In the genomic region with DNA sequence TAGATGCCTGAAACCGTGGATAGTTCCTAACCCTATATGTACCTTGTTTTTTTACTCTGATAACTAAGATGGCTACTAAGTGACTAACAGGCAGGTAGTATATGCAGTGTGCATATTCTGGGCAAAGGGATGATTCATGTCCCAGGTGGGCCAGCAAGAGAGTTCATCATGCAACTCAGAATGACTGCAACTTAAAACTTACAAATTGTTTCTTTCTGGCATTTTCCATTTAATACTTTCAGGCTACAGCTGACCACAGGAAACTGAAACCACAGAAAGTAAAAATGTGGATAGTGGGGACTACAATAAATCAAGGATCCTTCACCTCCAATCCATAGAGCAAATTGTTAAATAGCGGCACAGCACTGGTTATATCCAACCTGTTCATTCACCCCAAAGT, we compare ENCODE assay signal across 19 cellular contexts. TPM values are rescaled to one million over a fixed set of nuclear protein-coding genes. Genes with fewer than 3 reads are reported as not detected.
DNase-seq lines count a peak whose midpoint lies in the region; ATAC-seq and TF ChIP-seq lines count a peak whose summit lies in the region.
"Had no signal": no experiment of that assay in that cellular context is flagged by ENCODE, and none has a peak within 500 bp of the region (broad histone marks: within the 10 kb centered on the region; RNA-seq: fewer than 3 reads in every experiment).

No MANE protein-coding gene starts in this region.

- peak; percentile 2 for DNase-seq in AG10803 (ENCODE audit: low read depth)
- peak; percentile 30 for DNase-seq in MV-4-11 (lab: John Stamatoyannopoulos, UW)
- DNase-seq in astrocyte of the spinal cord (ENCODE audit: low read depth, low spot score), result peak; percentile 37
- DNase-seq in glomerular visceral epithelial cell (ENCODE audit: extremely low spot score), result peak; percentile 7
- no peak for DNase-seq in stimulated activated CD4-positive, alpha-beta T cell treated with anti-CD3 and anti-CD28 coated beads, Interleukin-2, amount 100 ng/mL, for 48 hours
- no peak for DNase-seq in SK-N-SH
- no peak for DNase-seq in activated CD4-positive, alpha-beta T cell treated with anti-CD3 and anti-CD28 coated beads, Interleukin-2, amount 50 U/mL, for 4 hours
- DNase-seq: BE2C, EL, GF-D8, NCI-H1417 treated with DMSO at 0.1 percent for 48 hours, NCI-H187, NCI-H446, NCI-H526, OCI-M1, SHP77 treated with DMSO at 0.1 percent for 48 hours had no signal

- H3K9ac ChIP-seq in SK-N-SH, result no peak overlapping the region

- H3K36me3 ChIP-seq in SK-N-SH (replicated peaks in 1 of 2; ENCODE audit: control insufficient read depth in 1 of 2, insufficient read depth in 2 of 2, low read length in 1 of 2), result no peaks in the 10 kb centered on the region
- H3K36me3 ChIP-seq: BE2C had no signal

- CTCF ChIA-PET in SK-N-SH (lab: Yijun Ruan, JAX), result interaction anchor here (1.3 kb wide), 1 partner anchor 31 kb away, joined by 4 read pairs; a partner anchor contains a TSS

- no peak for TF ChIP-seq CTCF in AG10803 (conservative IDR thresholded peaks at IDR 0.05; ENCODE audit: low read length)
- TF ChIP-seq CTCF in astrocyte of the spinal cord (IDR thresholded peaks at IDR 0.05; ENCODE audit: low read depth, low read length), result no peak
- no peak for TF ChIP-seq CTCF in SK-N-SH (IDR thresholded peaks at IDR 0.05)

- 92% methylated on average over 2 of the region's 2 CpGs for WGBS in SK-N-SH (ENCODE audit: low lambda C conversion rate)

- POLR2A ChIA-PET in SK-N-SH (lab: Yijun Ruan, JAX), result no interaction called here

- no peak for TF ChIP-seq EP300 in SK-N-SH (IDR thresholded peaks at IDR 0.05; ENCODE audit: borderline replicate concordance in 1 of 2, low read depth in 1 of 2, low read length in 1 of 2)

- no peaks in the 10 kb centered on the region for H3K79me2 ChIP-seq in SK-N-SH (ENCODE audit: insufficient read depth)

- H3K4me3 ChIP-seq in AG10803 (ENCODE audit: low read length), result no peak overlapping the region
- no peak overlapping the region for H3K4me3 ChIP-seq in astrocyte of the spinal cord (ENCODE audit: low read depth, low read length)
- H3K4me3 ChIP-seq in SK-N-SH (ENCODE audit: low read depth in 2 of 2, low read length in 1 of 2), result no peak overlapping the region
- H3K4me3 ChIP-seq: SK-N-MC had no signal

- H3K27me3 ChIP-seq in SK-N-SH (ENCODE audit: insufficient read depth), result no peaks in the 10 kb centered on the region
- H3K27me3 ChIP-seq: BE2C had no signal

- H3K9me3 ChIP-seq in SK-N-SH, result no peaks in the 10 kb centered on the region
- H3K9me3 ChIP-seq: BE2C had no signal

- no peak overlapping the region for H2AFZ ChIP-seq in SK-N-SH (ENCODE audit: low read depth)

- ATAC-seq in GM19324 (IDR thresholded peaks at IDR 0.05; ENCODE audit: low FRiP score, unreplicated experiment), result no peak
- ATAC-seq: HCT116 had no signal

- H3K9me2 ChIP-seq in SK-N-SH, result no peaks in the 10 kb centered on the region

- H4K20me1 ChIP-seq in SK-N-SH (ENCODE audit: insufficient read depth), result no peaks in the 10 kb centered on the region

- no peak overlapping the region for H3K27ac ChIP-seq in SK-N-SH (ENCODE audit: low read depth in 2 of 2, low read length in 1 of 2)
- H3K27ac ChIP-seq: SK-N-MC had no signal

- H3F3A ChIP-seq in SK-N-SH (replicated peaks; ENCODE audit: insufficient read depth), result no peaks in the 10 kb centered on the region

- no peak for TF ChIP-seq RAD21 in SK-N-SH (IDR thresholded peaks at IDR 0.05; ENCODE audit: low read length)

- H3K4me2 ChIP-seq in SK-N-SH, result no peak overlapping the region

- no peaks in the 10 kb centered on the region; a peak in 1 of 4 replicates for H3K4me1 ChIP-seq in SK-N-SH (ENCODE audit: control insufficient read depth in 1 of 2, insufficient read depth in 2 of 2, low read depth in 1 of 2, low read length in 1 of 2)
- H3K4me1 ChIP-seq: BE2C had no signal

- in situ Hi-C loops in astrocyte of the spinal cord (cut with HindIII; ENCODE audit: low sequenced_read_pairs), result no loop called here

TF ChIP-seq in SK-N-SH, 30 proteins besides CTCF, POLR2A, EP300 and RAD21:
- TF ChIP-seq GATA2 (CRISPR knock-in tag; IDR thresholded peaks at IDR 0.05) (no peak), FOXJ3 (CRISPR knock-in tag; IDR thresholded peaks at IDR 0.05) (no peak), SIN3A (IDR thresholded peaks at IDR 0.05; ENCODE audit: borderline replicate concordance, low read depth, low read length) (no peak), SMC3 (IDR thresholded peaks at IDR 0.05; ENCODE audit: low read depth, low read length) (no peak), MEF2A (IDR thresholded peaks at IDR 0.05; ENCODE audit: borderline replicate concordance, low read depth) (no peak), FOXM1 (IDR thresholded peaks at IDR 0.05; ENCODE audit: low read depth) (no peak), RXRA (IDR thresholded peaks at IDR 0.05; ENCODE audit: borderline replicate concordance, low read depth) (no peak), YY1 (IDR thresholded peaks at IDR 0.05; ENCODE audit: low read depth) (no peak), NRF1 (IDR thresholded peaks at IDR 0.05; ENCODE audit: low read depth, low read length) (no peak), ELF1 (IDR thresholded peaks at IDR 0.05) (no peak), NFIC (IDR thresholded peaks at IDR 0.05; ENCODE audit: borderline replicate concordance) (no peak), TEAD4 (IDR thresholded peaks at IDR 0.05; ENCODE audit: borderline replicate concordance, insufficient read depth) (no peak), FOSL2 (IDR thresholded peaks at IDR 0.05; ENCODE audit: borderline replicate concordance, low read depth) (no peak)
- TF ChIP-seq, protein P1, sequence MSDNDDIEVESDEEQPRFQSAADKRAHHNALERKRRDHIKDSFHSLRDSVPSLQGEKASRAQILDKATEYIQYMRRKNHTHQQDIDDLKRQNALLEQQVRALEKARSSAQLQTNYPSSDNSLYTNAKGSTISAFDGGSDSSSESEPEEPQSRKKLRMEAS (IDR thresholded peaks at IDR 0.05; ENCODE audit: low read depth), result no peak
- TF ChIP-seq, protein P2, sequence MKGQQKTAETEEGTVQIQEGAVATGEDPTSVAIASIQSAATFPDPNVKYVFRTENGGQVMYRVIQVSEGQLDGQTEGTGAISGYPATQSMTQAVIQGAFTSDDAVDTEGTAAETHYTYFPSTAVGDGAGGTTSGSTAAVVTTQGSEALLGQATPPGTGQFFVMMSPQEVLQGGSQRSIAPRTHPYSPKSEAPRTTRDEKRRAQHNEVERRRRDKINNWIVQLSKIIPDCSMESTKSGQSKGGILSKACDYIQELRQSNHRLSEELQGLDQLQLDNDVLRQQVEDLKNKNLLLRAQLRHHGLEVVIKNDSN (IDR thresholded peaks at IDR 0.05; ENCODE audit: borderline replicate concordance, low read depth), result no peak
- TF ChIP-seq, protein P3, sequence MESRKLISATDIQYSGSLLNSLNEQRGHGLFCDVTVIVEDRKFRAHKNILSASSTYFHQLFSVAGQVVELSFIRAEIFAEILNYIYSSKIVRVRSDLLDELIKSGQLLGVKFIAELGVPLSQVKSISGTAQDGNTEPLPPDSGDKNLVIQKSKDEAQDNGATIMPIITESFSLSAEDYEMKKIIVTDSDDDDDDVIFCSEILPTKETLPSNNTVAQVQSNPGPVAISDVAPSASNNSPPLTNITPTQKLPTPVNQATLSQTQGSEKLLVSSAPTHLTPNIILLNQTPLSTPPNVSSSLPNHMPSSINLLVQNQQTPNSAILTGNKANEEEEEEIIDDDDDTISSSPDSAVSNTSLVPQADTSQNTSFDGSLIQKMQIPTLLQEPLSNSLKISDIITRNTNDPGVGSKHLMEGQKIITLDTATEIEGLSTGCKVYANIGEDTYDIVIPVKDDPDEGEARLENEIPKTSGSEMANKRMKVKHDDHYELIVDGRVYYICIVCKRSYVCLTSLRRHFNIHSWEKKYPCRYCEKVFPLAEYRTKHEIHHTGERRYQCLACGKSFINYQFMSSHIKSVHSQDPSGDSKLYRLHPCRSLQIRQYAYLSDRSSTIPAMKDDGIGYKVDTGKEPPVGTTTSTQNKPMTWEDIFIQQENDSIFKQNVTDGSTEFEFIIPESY (IDR thresholded peaks at IDR 0.05; ENCODE audit: borderline replicate concordance, low read depth), result no peak

RNA-seq across cellular contexts. Expression of a gene that starts 30.7 kb away (rescaled TPM):
- polyA plus RNA-seq in SK-N-SH (2012; rRNA removed), result 142 and 147 TPM in 2 replicates
- polyA plus RNA-seq in SK-N-SH (2012; cell fraction: cytosol; rRNA removed), result 128 and 146 TPM in 2 replicates
- 105 and 212 TPM in 2 replicates for polyA plus RNA-seq in SK-N-SH (2012; cell fraction: nucleus; rRNA removed)

Comparison
In these comparisons a context has a peak if more than half of its experiments do, and no peak if none do; other contexts are left out.
1. DNase-seq: peak in AG10803 (single experiment), MV-4-11 (single experiment), astrocyte of the spinal cord (single experiment) and glomerular visceral epithelial cell (single experiment); none in stimulated activated CD4-positive, alpha-beta T cell treated with anti-CD3 and anti-CD28 coated beads, Interleukin-2, amount 100 ng/mL, for 48 hours (0 of 2), SK-N-SH (single experiment) and activated CD4-positive, alpha-beta T cell treated with anti-CD3 and anti-CD28 coated beads, Interleukin-2, amount 50 U/mL, for 4 hours (0 of 2).